In genomic region chr7:150788474-150789269, GRCh38 we compare ENCODE assay signal across 13 cellular contexts. TPM values are rescaled to one million over a fixed set of nuclear protein-coding genes. Genes with fewer than 3 reads are reported as not detected.
DNase-seq lines count a peak whose midpoint lies in the region; ATAC-seq and TF ChIP-seq lines count a peak whose summit lies in the region.
"Had no signal": no experiment of that assay in that cellular context is flagged by ENCODE, and none has a peak within 500 bp of the region (broad histone marks: within the 10 kb centered on the region; RNA-seq: fewer than 3 reads in every experiment).

No MANE protein-coding gene starts in this region.

- H3K9me3 ChIP-seq in mesenchymal stem cell (ENCODE audit: control insufficient read depth, low read length) (no peaks in the 10 kb centered on the region), testis (no peaks in the 10 kb centered on the region)

- peak overlapping the region in 1 of 2 experiments; percentile 11 for H3K4ac ChIP-seq in mesenchymal stem cell (ENCODE audit: low read depth in 1 of 2, low read length in 2 of 2)

- ATAC-seq in HG03378 (IDR thresholded peaks at IDR 0.05; ENCODE audit: unreplicated experiment) (no peak), HG03135 (IDR thresholded peaks at IDR 0.05; ENCODE audit: unreplicated experiment) (no peak)

- 90% methylated on average over 8 of the region's 9 CpGs for WGBS in mesenchymal stem cell
- WGBS in testis, 2 donors = 64 to 68% methylated on average over 9 of the region's 9 CpGs

- no peak overlapping the region for H3K14ac ChIP-seq in mesenchymal stem cell (ENCODE audit: low read length in 2 of 2)

- H3K36me3 ChIP-seq in mesenchymal stem cell (ENCODE audit: control insufficient read depth in 1 of 2, insufficient read depth in 2 of 2, low read depth in 1 of 2, low read length in 2 of 2) = no peaks in the 10 kb centered on the region
- no peaks in the 10 kb centered on the region for H3K36me3 ChIP-seq in testis (ENCODE audit: low read depth, missing control alignments)

- H3K18ac ChIP-seq in mesenchymal stem cell (ENCODE audit: low read depth in 1 of 2, low read length in 2 of 2) = peak overlapping the region in 1 of 2 experiments; percentile 19

- H2BK15ac ChIP-seq in mesenchymal stem cell (ENCODE audit: low read depth, poor library complexity, severe bottlenecking) = no peak overlapping the region

- H4K91ac ChIP-seq in mesenchymal stem cell (ENCODE audit: low read length) = peak overlapping the region; percentile 45

- no peak overlapping the region for H2AK5ac ChIP-seq in mesenchymal stem cell (ENCODE audit: low read length, severe bottlenecking)

- TF ChIP-seq CTCF in HL-60 (IDR thresholded peaks at IDR 0.05; ENCODE audit: insufficient read depth, low read length) (no peak), testis (IDR thresholded peaks at IDR 0.05) (no peak), dorsolateral prefrontal cortex (IDR thresholded peaks at IDR 0.05 in 54 of 56, conservative IDR thresholded peaks at IDR 0.05 in 2 of 56; ENCODE audit: low read depth in 1 of 56, partially characterized antibody in 56 of 56) (no peak)

- peaks cover 23% of the 10 kb centered on the region for H3K36me3 Mint-ChIP-seq in dendritic cell treated with granulocyte-macrophage colony-stimulating factor and Interleukin-4, amounts not matched to agents 40 ng/mL and 50 ng/mL, for 4 days (ENCODE audit: low read depth)
- H3K36me3 Mint-ChIP-seq: activated naive CD4-positive, alpha-beta T cell treated with anti-CD3 and anti-CD28 coated beads, Interleukin-2, amount 50 U/mL, for 24 hours had no signal

- H3K27ac ChIP-seq in HL-60 (replicated peaks) (peak overlapping the region; percentile 88), mesenchymal stem cell (ENCODE audit: low read length, poor library complexity, severe bottlenecking) (no peak overlapping the region), testis (peak overlapping the region in 1 of 2 donors; percentile 25), dorsolateral prefrontal cortex (peak overlapping the region in 23 of 59 donors; percentile 4 to 82 (median 51))

- H3K27ac Mint-ChIP-seq in dendritic cell treated with granulocyte-macrophage colony-stimulating factor and Interleukin-4, amounts not matched to agents 40 ng/mL and 50 ng/mL, for 4 days = peak overlapping the region; percentile 98
- H3K27ac Mint-ChIP-seq: activated naive CD4-positive, alpha-beta T cell treated with anti-CD3 and anti-CD28 coated beads, Interleukin-2, amount 50 U/mL, for 24 hours had no signal

- DNase-seq in HL-60 (ENCODE audit: low read depth in 1 of 2, low spot score in 1 of 2) (no peak), mesenchymal stem cell (no peak), testis (peak; percentile 46), dorsolateral prefrontal cortex (no peak)
- DNase-seq in activated T-cell treated with anti-CD3 and anti-CD28 coated beads, Interleukin-2, amount 50 U/mL, for 1 hour = no peak
- DNase-seq: activated CD4-positive, alpha-beta T cell treated with anti-CD3 and anti-CD28 coated beads, Interleukin-2, amount 50 U/mL, for 48 hours; DND-41 had no signal

- H3K9ac ChIP-seq in mesenchymal stem cell (ENCODE audit: low read length) = peak overlapping the region; percentile 70

- no peak overlapping the region for H3K4me2 ChIP-seq in mesenchymal stem cell (ENCODE audit: low read length, poor library complexity, severe bottlenecking)

- no peaks in the 10 kb centered on the region for H3K27me3 Mint-ChIP-seq in dendritic cell treated with granulocyte-macrophage colony-stimulating factor and Interleukin-4, amounts not matched to agents 40 ng/mL and 50 ng/mL, for 4 days

- no peak overlapping the region for H3K23ac ChIP-seq in mesenchymal stem cell (ENCODE audit: low read length in 2 of 2)

- no peak overlapping the region for H3K4me3 ChIP-seq in HL-60 (replicated peaks; ENCODE audit: insufficient read depth, low read length)
- H3K4me3 ChIP-seq in mesenchymal stem cell (ENCODE audit: insufficient read depth in 1 of 2, low read depth in 1 of 2, low read length in 2 of 2) = no peak overlapping the region
- H3K4me3 ChIP-seq in testis = no peak overlapping the region
- no peak overlapping the region for H3K4me3 ChIP-seq in dorsolateral prefrontal cortex

- H3K4me1 ChIP-seq in mesenchymal stem cell (ENCODE audit: control insufficient read depth, insufficient read depth, low read depth, low read length) = no peaks in the 10 kb centered on the region
- peaks cover 20% of the 10 kb centered on the region for H3K4me1 ChIP-seq in testis

- no peaks in the 10 kb centered on the region for H3K27me3 ChIP-seq in HL-60 (ENCODE audit: insufficient read depth, poor library complexity, severe bottlenecking)
- H3K27me3 ChIP-seq in mesenchymal stem cell (ENCODE audit: control insufficient read depth in 1 of 2, insufficient read depth in 1 of 2, low read length in 2 of 2) = peaks cover 4 to 20% of the 10 kb centered on the region in 2 experiments
- H3K27me3 ChIP-seq in testis = no peaks in the 10 kb centered on the region
- H3K27me3 ChIP-seq in dorsolateral prefrontal cortex = peaks cover 0 to 5% (median 0%) of the 10 kb centered on the region in 45 donors

- no peak overlapping the region for H2BK5ac ChIP-seq in mesenchymal stem cell (ENCODE audit: low read depth, low read length, poor library complexity, severe bottlenecking)

- H2BK120ac ChIP-seq in mesenchymal stem cell (ENCODE audit: low read depth, low read length) = no peak overlapping the region

- H3K79me1 ChIP-seq in mesenchymal stem cell (replicated peaks; ENCODE audit: low read length, poor library complexity, severe bottlenecking) = no peaks in the 10 kb centered on the region

- no peaks in the 10 kb centered on the region for H3K9me3 Mint-ChIP-seq in dendritic cell treated with granulocyte-macrophage colony-stimulating factor and Interleukin-4, amounts not matched to agents 40 ng/mL and 50 ng/mL, for 4 days
- H3K9me3 Mint-ChIP-seq: activated naive CD4-positive, alpha-beta T cell treated with anti-CD3 and anti-CD28 coated beads, Interleukin-2, amount 50 U/mL, for 24 hours had no signal

- H3K4me1 Mint-ChIP-seq in dendritic cell treated with granulocyte-macrophage colony-stimulating factor and Interleukin-4, amounts not matched to agents 40 ng/mL and 50 ng/mL, for 4 days (ENCODE audit: low read depth) = no peaks in the 10 kb centered on the region

- no peak for TF ChIP-seq POLR2A in testis (IDR thresholded peaks at IDR 0.05)

- peak overlapping the region; percentile 30 for H3K4me3 Mint-ChIP-seq in dendritic cell treated with granulocyte-macrophage colony-stimulating factor and Interleukin-4, amounts not matched to agents 40 ng/mL and 50 ng/mL, for 4 days
- H3K4me3 Mint-ChIP-seq: activated naive CD4-positive, alpha-beta T cell treated with anti-CD3 and anti-CD28 coated beads, Interleukin-2, amount 50 U/mL, for 24 hours had no signal

- H2BK12ac ChIP-seq in mesenchymal stem cell (ENCODE audit: low read length in 2 of 2) = no peak overlapping the region

- peak overlapping the region; percentile 63 for H4K8ac ChIP-seq in mesenchymal stem cell (ENCODE audit: low read length)

- no peak overlapping the region for H2AFZ ChIP-seq in mesenchymal stem cell (ENCODE audit: low read depth, low read length)

- intact Hi-C loops in dendritic cell treated with granulocyte-macrophage colony-stimulating factor and Interleukin-4, amounts not matched to agents 40 ng/mL and 50 ng/mL, for 4 days (cut with micrococcal nuclease) = loop anchor here (10.0 kb wide), 1 partner anchor 296 kb away; the partner anchor contains the start of genes AGAP3, FASTK and TMUB1
- intact Hi-C loops in testis (cut with DNase I; ENCODE audit: low total_unique reads) = no loop called here
- intact Hi-C loops in dorsolateral prefrontal cortex (cut with DNase I) = no loop called here

RNA-seq across cellular contexts. Expression of gene TMEM176B, which starts 11.5 kb away (rescaled TPM):
- polyA plus RNA-seq in mesenchymal stem cell (2013, experiment 1 of 2) = 5.5 TPM
- 5.8 TPM for polyA plus RNA-seq in mesenchymal stem cell (2013, experiment 2 of 2)
- total RNA-seq in testis = 1 to 10 TPM; 3.9 to 6.6 TPM
- 69.3 TPM for polyA plus RNA-seq in testis (ENCODE audit: insufficient read depth, low read depth, low replicate concordance)
- total RNA-seq in dorsolateral prefrontal cortex = 10 to 100 TPM in 119 of 120 experiments, 1 to 10 TPM in 1; 8.7 to 61.1 (median 22.7) TPM
- total RNA-seq: dermis microvascular lymphatic vessel endothelial cell; T-helper 1 cell treated with Interleukin-12 subunit alpha and Interleukin-12 subunit beta and Interleukin-4 antibody, amounts not matched to agents 30 ng/mL and 1 ng/mL, for 36 hours had no signal

RNA-seq across cellular contexts. Expression of gene TMEM176A, which starts 11.9 kb away (rescaled TPM):
- 4.9 TPM for polyA plus RNA-seq in mesenchymal stem cell (2013, experiment 1 of 2)
- polyA plus RNA-seq in mesenchymal stem cell (2013, experiment 2 of 2) = 4.5 TPM
- total RNA-seq in testis = 1 to 10 TPM; 1.6 to 4.2 TPM
- polyA plus RNA-seq in testis (ENCODE audit: insufficient read depth, low read depth, low replicate concordance) = 34.7 TPM
- total RNA-seq in dorsolateral prefrontal cortex = 10 to 100 TPM in 114 of 120 experiments, 1 to 10 TPM in 6; 8.9 to 42.5 (median 18.8) TPM
- total RNA-seq: dermis microvascular lymphatic vessel endothelial cell; T-helper 1 cell treated with Interleukin-12 subunit alpha and Interleukin-12 subunit beta and Interleukin-4 antibody, amounts not matched to agents 30 ng/mL and 1 ng/mL, for 36 hours had no signal

RNA-seq across cellular contexts. Expression of gene GIMAP5, which starts 51.5 kb away (rescaled TPM):
- not detected for polyA plus RNA-seq in mesenchymal stem cell (2013, experiment 1 of 2)
- not detected for polyA plus RNA-seq in mesenchymal stem cell (2013, experiment 2 of 2)
- total RNA-seq in testis (10 to 100 TPM in 1 of 2 donors, 1 to 10 TPM in 1; 8.4 to 10.6 TPM), dorsolateral prefrontal cortex (10 to 100 TPM in 27 of 120 experiments, 1 to 10 TPM in 93; 2.5 to 28.1 (median 7.3) TPM)
- 13.6 TPM for polyA plus RNA-seq in testis (ENCODE audit: insufficient read depth, low read depth, low replicate concordance)
